9 cellular contexts compared by ENCODE assay signal in the genomic region with DNA sequence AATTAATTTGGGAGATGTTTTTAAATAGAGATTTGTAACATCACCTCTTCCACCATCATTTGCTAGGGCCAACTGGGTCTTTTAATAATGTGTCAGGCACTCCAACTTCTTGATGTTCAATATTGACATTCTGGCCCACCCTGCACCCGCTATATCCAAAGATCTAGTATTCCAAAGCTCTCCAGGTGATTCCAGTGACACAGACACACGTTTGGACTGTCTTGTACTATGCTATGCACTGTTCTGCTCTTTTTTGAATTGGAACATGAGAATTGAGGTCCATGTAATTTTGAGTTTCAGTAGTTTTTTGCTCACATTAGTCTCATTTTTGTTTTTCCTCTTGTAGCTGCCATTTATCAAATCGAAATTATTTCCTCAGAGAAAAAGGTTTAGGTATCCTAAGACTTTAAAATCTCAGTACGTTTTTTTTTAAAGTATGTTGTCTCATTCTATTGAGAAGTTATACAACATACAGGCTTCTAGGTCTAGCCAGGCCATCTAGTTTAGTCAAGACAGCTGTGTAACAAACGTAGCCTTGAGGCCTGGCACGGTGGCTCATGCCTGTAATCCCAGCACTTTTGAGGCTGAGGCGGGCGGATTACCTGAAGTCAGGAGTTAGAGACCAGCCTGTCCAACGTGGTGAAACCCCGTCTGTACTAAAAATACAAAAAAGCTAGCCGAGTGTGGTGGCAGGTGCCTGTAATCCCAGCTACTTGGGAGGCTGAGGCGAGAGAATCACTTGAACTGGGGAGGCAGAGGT. TPM values are rescaled to one million over a fixed set of nuclear protein-coding genes. Genes with fewer than 3 reads are reported as not detected.
A peak's percentile ranks its signal among the peaks of the same experiment; 100 is the strongest.
DNase-seq lines count a peak whose midpoint lies in the region; ATAC-seq, FAIRE-seq and TF ChIP-seq lines count a peak whose summit lies in the region.
"Had no signal": no experiment of that assay in that cellular context is flagged by ENCODE, and none has a peak within 500 bp of the region (broad histone marks: within the 10 kb centered on the region; RNA-seq: fewer than 3 reads in every experiment).

No MANE protein-coding gene starts in this region.

- peak; percentile 59 for DNase-seq in NCI-H748 (lab: John Stamatoyannopoulos, UW; ENCODE audit: unreplicated experiment)
- no peak for DNase-seq in NCI-H748 treated with DMSO at 0.1 percent for 48 hours (lab: John Stamatoyannopoulos, UW)
- DNase-seq in activated CD8-positive, alpha-beta T cell treated with anti-CD3 and anti-CD28 coated beads, Interleukin-2, amount 10 ng/mL, durations not matched to agents 7 days and 5 days = no peak
- no peak for DNase-seq in kidney
- DNase-seq in superior temporal gyrus (ENCODE audit: extremely low spot score) = no peak
- no peak for DNase-seq in activated gamma-delta T cell (lab: John Stamatoyannopoulos, UW)

- H3K4me1 Mint-ChIP-seq in activated CD8-positive, alpha-beta T cell treated with anti-CD3 and anti-CD28 coated beads, Interleukin-2, amount 10 ng/mL, durations not matched to agents 7 days and 5 days (ENCODE audit: low read depth) = peaks cover 24% of the 10 kb centered on the region

- H3K36me3 ChIP-seq in kidney (ENCODE audit: control insufficient read depth in 1 of 2, insufficient read depth in 2 of 2, low read length in 2 of 2) = no peaks in the 10 kb centered on the region

- POLR2A ChIA-PET in activated CD8-positive, alpha-beta T cell treated with anti-CD3 and anti-CD28 coated beads, Interleukin-2, amount 10 ng/mL, durations not matched to agents 7 days and 5 days (lab: Charles Lee) = interaction anchor here (0.6 to 8.5 kb wide), 6 partner anchors 8 to 190 kb away, joined by 3 to 181 read pairs (median 4); partner anchors contain the start of gene TBCC

- peaks cover 8 to 18% of the 10 kb centered on the region in 2 donors for H3K4me1 ChIP-seq in kidney (ENCODE audit: control insufficient read depth in 1 of 2, insufficient read depth in 1 of 2, low read depth in 1 of 2, low read length in 2 of 2)

- H3K27me3 Mint-ChIP-seq in activated CD8-positive, alpha-beta T cell treated with anti-CD3 and anti-CD28 coated beads, Interleukin-2, amount 10 ng/mL, durations not matched to agents 7 days and 5 days (ENCODE audit: low read depth) = no peaks in the 10 kb centered on the region

- peak overlapping the region; percentile 99 for H3K9ac ChIP-seq in kidney (ENCODE audit: low read length in 2 of 2)

- no peaks in the 10 kb centered on the region for H3K9me3 ChIP-seq in kidney (ENCODE audit: control insufficient read depth in 1 of 2, low read length in 2 of 2)

- no peaks in the 10 kb centered on the region for H3K9me3 Mint-ChIP-seq in activated CD8-positive, alpha-beta T cell treated with anti-CD3 and anti-CD28 coated beads, Interleukin-2, amount 10 ng/mL, durations not matched to agents 7 days and 5 days (ENCODE audit: insufficient read depth)

- no peak for FAIRE-seq in kidney (lab: Jason Lieb, UNC)

- no peak for ATAC-seq in activated CD8-positive, alpha-beta T cell treated with anti-CD3 and anti-CD28 coated beads, Interleukin-2, amount 10 ng/mL, durations not matched to agents 7 days and 5 days
- no peak for ATAC-seq in HG03439 (IDR thresholded peaks at IDR 0.05; ENCODE audit: unreplicated experiment)

- peaks cover 38% of the 10 kb centered on the region for H3K36me3 Mint-ChIP-seq in activated CD8-positive, alpha-beta T cell treated with anti-CD3 and anti-CD28 coated beads, Interleukin-2, amount 10 ng/mL, durations not matched to agents 7 days and 5 days (ENCODE audit: low read depth)

- H3K27ac Mint-ChIP-seq in activated CD8-positive, alpha-beta T cell treated with anti-CD3 and anti-CD28 coated beads, Interleukin-2, amount 10 ng/mL, durations not matched to agents 7 days and 5 days = peak overlapping the region; percentile 96

- peak overlapping the region; percentile 92 to 98 for H3K4me3 ChIP-seq in kidney (ENCODE audit: low read length in 2 of 2)

- peak overlapping the region; percentile 100 for H3K27ac ChIP-seq in kidney (ENCODE audit: low read depth in 2 of 2, low read length in 2 of 2)
- peak overlapping the region; percentile 98 for H3K27ac ChIP-seq in temporal lobe (ENCODE audit: low read depth, low read length)
- H3K27ac ChIP-seq: C4-2B had no signal

- no peak for TF ChIP-seq CTCF in kidney (IDR thresholded peaks at IDR 0.05; ENCODE audit: borderline replicate concordance, extremely low read depth, insufficient read depth)

- peak overlapping the region; percentile 92 for H3K4me3 Mint-ChIP-seq in activated CD8-positive, alpha-beta T cell treated with anti-CD3 and anti-CD28 coated beads, Interleukin-2, amount 10 ng/mL, durations not matched to agents 7 days and 5 days

- CTCF ChIA-PET in activated CD8-positive, alpha-beta T cell treated with anti-CD3 and anti-CD28 coated beads, Interleukin-2, amount 10 ng/mL, durations not matched to agents 7 days and 5 days (lab: Charles Lee) = interaction anchor here (1.0 to 1.3 kb wide), 6 partner anchors 14 to 123 kb away, joined by 3 to 4 read pairs (median 4); partner anchors contain the start of gene RPL7L1

- intact Hi-C loops in kidney (cut with DNase I) = no loop called here

RNA-seq across cellular contexts. Expression of gene BICRAL, which starts 3.1 kb away (rescaled TPM):
- total RNA-seq in activated CD8-positive, alpha-beta T cell treated with anti-CD3 and anti-CD28 coated beads, Interleukin-2, amount 10 ng/mL, durations not matched to agents 7 days and 5 days = 10 to 100 TPM; 18.0 to 18.8 TPM
- total RNA-seq in kidney (20.9 TPM), temporal lobe (21.6 TPM)
- polyA plus RNA-seq in kidney (ENCODE audit: insufficient read depth, low read depth, low replicate concordance) = 2.7 TPM

RNA-seq across cellular contexts. Expression of gene TBCC, which starts 39.0 kb away (rescaled TPM):
- 10 to 100 TPM; 26.7 to 29.1 TPM for total RNA-seq in activated CD8-positive, alpha-beta T cell treated with anti-CD3 and anti-CD28 coated beads, Interleukin-2, amount 10 ng/mL, durations not matched to agents 7 days and 5 days
- 21.2 TPM for total RNA-seq in kidney
- 17.6 TPM for polyA plus RNA-seq in kidney (ENCODE audit: insufficient read depth, low read depth, low replicate concordance)
- 42.8 TPM for total RNA-seq in temporal lobe
